1 cellular context compared by ENCODE assay signal in genomic region chr1:40736085-40736531, GRCh38.
TF ChIP-seq lines count a peak whose summit lies in the region.

No MANE protein-coding gene starts in this region.

TF ChIP-seq in GM23338, 12 proteins besides CTCF, POLR2A, EP300 and RAD21 (continued from another document):
- TF ChIP-seq ZNF462 (CRISPR knock-in tag; IDR thresholded peaks at IDR 0.05): no peak
- no peak for TF ChIP-seq JUNB (IDR thresholded peaks at IDR 0.05; ENCODE audit: unreplicated experiment)
- TF ChIP-seq ZNF114 (CRISPR knock-in tag; IDR thresholded peaks at IDR 0.05): no peak
- no peak for TF ChIP-seq NANOG (IDR thresholded peaks at IDR 0.05; ENCODE audit: borderline replicate concordance)
- no peak for TF ChIP-seq STAT1 (IDR thresholded peaks at IDR 0.05; ENCODE audit: unreplicated experiment)
- TF ChIP-seq CREB1 (CRISPR knock-in tag; IDR thresholded peaks at IDR 0.05; ENCODE audit: low read depth): no peak
- TF ChIP-seq REST (IDR thresholded peaks at IDR 0.05; ENCODE audit: unreplicated experiment): no peak
- no peak for TF ChIP-seq EZH2phosphoT487 (IDR thresholded peaks at IDR 0.05; ENCODE audit: unreplicated experiment)
- TF ChIP-seq ZNF331 (CRISPR knock-in tag; IDR thresholded peaks at IDR 0.05; ENCODE audit: low read depth): no peak
- TF ChIP-seq POLR2AphosphoS5 (IDR thresholded peaks at IDR 0.05; ENCODE audit: low read depth): no peak
